Comparison of ENCODE assay signal across 17 cellular contexts in genomic region chr1:40762144-40762923, GRCh38. TPM values are rescaled to one million over a fixed set of nuclear protein-coding genes. Genes with fewer than 3 reads are reported as not detected.
DNase-seq lines count a peak whose midpoint lies in the region; ATAC-seq lines count a peak whose summit lies in the region.
"Had no signal": no experiment of that assay in that cellular context is flagged by ENCODE, and none has a peak within 500 bp of the region (broad histone marks: within the 10 kb centered on the region; RNA-seq: fewer than 3 reads in every experiment).

No MANE protein-coding gene starts in this region.

- no peak overlapping the region for H2AFZ ChIP-seq in Karpas-422 (ENCODE audit: low read length)

- no peaks in the 10 kb centered on the region for H3K9me3 Mint-ChIP-seq in activated CD4-positive, alpha-beta T cell treated with anti-CD3 and anti-CD28 coated beads, Interleukin-2, amount 10 ng/mL, durations not matched to agents 24 days and 14 days
- no peaks in the 10 kb centered on the region for H3K9me3 Mint-ChIP-seq in naive thymus-derived CD4-positive, alpha-beta T cell

- H3K4me1 ChIP-seq in Karpas-422 (ENCODE audit: low read length) = peaks cover 48% of the 10 kb centered on the region
- peaks cover 0 to 31% of the 10 kb centered on the region in 2 donors for H3K4me1 ChIP-seq in naive thymus-derived CD4-positive, alpha-beta T cell (ENCODE audit: control insufficient read depth in 2 of 2, insufficient read depth in 2 of 2, low read length in 2 of 2)
- H3K4me1 ChIP-seq: Caco-2, foreskin keratinocyte, vagina had no signal

- H3K9me2 ChIP-seq in Karpas-422 (replicated peaks; ENCODE audit: insufficient read depth, low read length) = no peaks in the 10 kb centered on the region

- H3K9ac ChIP-seq in Karpas-422 (ENCODE audit: low read length) = peak overlapping the region; percentile 50

- peaks cover 29% of the 10 kb centered on the region for H3K79me2 ChIP-seq in Karpas-422 (ENCODE audit: low read length)

- H3K27me3 Mint-ChIP-seq in activated CD4-positive, alpha-beta T cell treated with anti-CD3 and anti-CD28 coated beads, Interleukin-2, amount 10 ng/mL, durations not matched to agents 24 days and 14 days = no peaks in the 10 kb centered on the region
- H3K27me3 Mint-ChIP-seq in naive thymus-derived CD4-positive, alpha-beta T cell = no peaks in the 10 kb centered on the region
- H3K27me3 Mint-ChIP-seq: activated naive CD8-positive, alpha-beta T cell had no signal

- peaks cover 47% of the 10 kb centered on the region for H3K4me1 Mint-ChIP-seq in activated CD4-positive, alpha-beta T cell treated with anti-CD3 and anti-CD28 coated beads, Interleukin-2, amount 10 ng/mL, durations not matched to agents 24 days and 14 days
- peaks cover 22 to 50% (median 46%) of the 10 kb centered on the region in 7 donors for H3K4me1 Mint-ChIP-seq in naive thymus-derived CD4-positive, alpha-beta T cell

- peak overlapping the region; percentile 57 for H3K4me2 ChIP-seq in Karpas-422 (ENCODE audit: low read depth, low read length, poor library complexity, severe bottlenecking)

- CTCF ChIA-PET in naive thymus-derived CD4-positive, alpha-beta T cell (lab: Charles Lee) = interaction anchor here (0.6 to 1.4 kb wide), 2 partner anchors 9 to 87 kb away, joined by 3 read pairs; no protein-coding TSS in a partner anchor

- H3K9me3 ChIP-seq in Karpas-422 (ENCODE audit: low read length) = no peaks in the 10 kb centered on the region
- H3K9me3 ChIP-seq in naive thymus-derived CD4-positive, alpha-beta T cell (ENCODE audit: control insufficient read depth in 2 of 3, low read length in 3 of 3) = no peaks in the 10 kb centered on the region
- H3K9me3 ChIP-seq: Caco-2, vagina had no signal

- peak overlapping the region; percentile 37 for H3K27ac Mint-ChIP-seq in activated CD4-positive, alpha-beta T cell treated with anti-CD3 and anti-CD28 coated beads, Interleukin-2, amount 10 ng/mL, durations not matched to agents 24 days and 14 days
- peak overlapping the region; percentile 6 to 86 (median 71) for H3K27ac Mint-ChIP-seq in naive thymus-derived CD4-positive, alpha-beta T cell

- peak overlapping the region; percentile 39 for H3K4me3 Mint-ChIP-seq in activated CD4-positive, alpha-beta T cell treated with anti-CD3 and anti-CD28 coated beads, Interleukin-2, amount 10 ng/mL, durations not matched to agents 24 days and 14 days
- peak overlapping the region in 2 of 10 donors; percentile 5 to 62 for H3K4me3 Mint-ChIP-seq in naive thymus-derived CD4-positive, alpha-beta T cell
- H3K4me3 Mint-ChIP-seq: activated naive CD8-positive, alpha-beta T cell had no signal

- no peaks in the 10 kb centered on the region for H4K20me1 ChIP-seq in Karpas-422 (ENCODE audit: insufficient read depth, low read depth, low read length)

- intact Hi-C loops in activated CD4-positive, alpha-beta T cell treated with anti-CD3 and anti-CD28 coated beads, Interleukin-2, amount 10 ng/mL, durations not matched to agents 24 days and 14 days (cut with micrococcal nuclease) = no loop called here
- intact Hi-C loops in naive thymus-derived CD4-positive, alpha-beta T cell (cut with micrococcal nuclease) = loop anchor here in 1 of 2 donors (5.0 kb wide), 1 partner anchor 70 kb away; the partner anchor contains the start of gene NFYC

- peak overlapping the region; percentile 83 for H3K27ac ChIP-seq in Karpas-422 (ENCODE audit: low read length)
- no peak overlapping the region for H3K27ac ChIP-seq in naive thymus-derived CD4-positive, alpha-beta T cell (ENCODE audit: low read depth, low read length)
- H3K27ac ChIP-seq: foreskin keratinocyte, vagina had no signal

- peaks cover 72% of the 10 kb centered on the region for H3K36me3 ChIP-seq in Karpas-422 (ENCODE audit: insufficient read depth, low read length)
- peaks cover 24 to 75% (median 32%) of the 10 kb centered on the region in 3 experiments for H3K36me3 ChIP-seq in naive thymus-derived CD4-positive, alpha-beta T cell (ENCODE audit: control insufficient read depth in 2 of 3, insufficient read depth in 3 of 3, low read length in 3 of 3)

- H3K27me3 ChIP-seq in Karpas-422 (ENCODE audit: low read length) = no peaks in the 10 kb centered on the region
- no peaks in the 10 kb centered on the region for H3K27me3 ChIP-seq in naive thymus-derived CD4-positive, alpha-beta T cell (ENCODE audit: control insufficient read depth in 2 of 2, insufficient read depth in 2 of 2, low read length in 2 of 2)
- H3K27me3 ChIP-seq: foreskin keratinocyte, vagina had no signal

- DNase-seq in activated CD4-positive, alpha-beta T cell treated with anti-CD3 and anti-CD28 coated beads, Interleukin-2, amount 10 ng/mL, durations not matched to agents 24 days and 14 days = no peak
- no peak for DNase-seq in activated CD4-positive, alpha-beta T cell treated with anti-CD3 and anti-CD28 coated beads, Interleukin-2, amount 50 U/mL, for 48 hours
- no peak for DNase-seq in Karpas-422
- no peak for DNase-seq in naive thymus-derived CD4-positive, alpha-beta T cell
- DNase-seq in NOMO-1 (lab: John Stamatoyannopoulos, UW; ENCODE audit: unreplicated experiment in 2 of 2) = no peak
- no peak for DNase-seq in NCI-H226
- DNase-seq: Caco-2; foreskin keratinocyte; NCI-H1048; SIG-M5; stimulated activated CD4-positive, alpha-beta T cell treated with anti-CD3 and anti-CD28 coated beads, Interleukin-4, amount 100 ng/mL, for 24 hours had no signal

- 0 out of 2 replicates have a peak overlapping the region, but pooled peaks have one; percentile 34 for H3K4me3 ChIP-seq in Karpas-422 (ENCODE audit: low read length)
- no peak overlapping the region for H3K4me3 ChIP-seq in naive thymus-derived CD4-positive, alpha-beta T cell (ENCODE audit: low read length)
- H3K4me3 ChIP-seq: vagina had no signal

- H3K36me3 Mint-ChIP-seq in activated CD4-positive, alpha-beta T cell treated with anti-CD3 and anti-CD28 coated beads, Interleukin-2, amount 10 ng/mL, durations not matched to agents 24 days and 14 days (ENCODE audit: low read depth) = peaks cover 70% of the 10 kb centered on the region
- peaks cover 8 to 50% (median 26%) of the 10 kb centered on the region in 5 donors for H3K36me3 Mint-ChIP-seq in naive thymus-derived CD4-positive, alpha-beta T cell

- ATAC-seq in GM18868 (IDR thresholded peaks at IDR 0.05; ENCODE audit: unreplicated experiment) (peak; percentile 49), HG03095 (IDR thresholded peaks at IDR 0.05; ENCODE audit: unreplicated experiment) (no peak)
- ATAC-seq in naive thymus-derived CD4-positive, alpha-beta T cell = no peak
- ATAC-seq: foreskin keratinocyte, sciatic nerve had no signal

- POLR2A ChIA-PET in naive thymus-derived CD4-positive, alpha-beta T cell (lab: Charles Lee) = no interaction called here

RNA-seq across cellular contexts. Expression of gene KCNQ4, which starts 21.3 kb away (rescaled TPM):
- 1.4 and 1.5 TPM in 2 replicates for total RNA-seq in activated CD4-positive, alpha-beta T cell treated with anti-CD3 and anti-CD28 coated beads, Interleukin-2, amount 10 ng/mL, durations not matched to agents 24 days and 14 days
- 2.3 and 3.2 TPM in 2 replicates for total RNA-seq in Karpas-422 (2014; rRNA removed; shearing (Covaris generic); ENCODE audit: low replicate concordance)
- under 1 TPM; 0.13 to 0.97 (median 0.24) TPM for total RNA-seq in naive thymus-derived CD4-positive, alpha-beta T cell
- polyA plus RNA-seq in naive thymus-derived CD4-positive, alpha-beta T cell = under 1 TPM in 1 of 2 donors, not detected in 1; 0.10 TPM
- total RNA-seq: A172, foreskin keratinocyte had no signal
